In genomic region chr4:182530451-182530850, GRCh38 we compare ENCODE assay signal across 17 cellular contexts.
DNase-seq lines count a peak whose midpoint lies in the region; ATAC-seq and TF ChIP-seq lines count a peak whose summit lies in the region.
"Had no signal": no experiment of that assay in that cellular context is flagged by ENCODE, and none has a peak within 500 bp of the region (broad histone marks: within the 10 kb centered on the region; RNA-seq: fewer than 3 reads in every experiment).

No MANE protein-coding gene starts in this region.

- H4K20me1 ChIP-seq in smooth muscle cell (ENCODE audit: low read depth) = peaks cover 77% of the 10 kb centered on the region

- intact Hi-C loops in MCF 10A (cut with micrococcal nuclease) (no loop called here), tibial artery (cut with DNase I; ENCODE audit: low total_unique reads) (no loop called here)

- H3K4me3 Mint-ChIP-seq in HFFc6 (peak overlapping the region; percentile 29; the same call in 1 of the 2 replicates), WTC11 (no peak overlapping the region), MCF 10A (ENCODE audit: unreplicated experiment) (no peak overlapping the region)
- H3K4me3 Mint-ChIP-seq: B cell; CD4-positive, alpha-beta T cell; IgD-negative memory B cell had no signal

- TF ChIP-seq CTCF in HFFc6 (IDR thresholded peaks at IDR 0.05) (no peak), WTC11 (IDR thresholded peaks at IDR 0.05) (no peak), smooth muscle cell (IDR thresholded peaks at IDR 0.05; ENCODE audit: borderline replicate concordance, insufficient read depth, poor library complexity, severe bottlenecking) (no peak), MCF 10A (IDR thresholded peaks at IDR 0.05; ENCODE audit: unreplicated experiment) (no peak), tibial artery (IDR thresholded peaks at IDR 0.05) (no peak)

- POLR2A ChIA-PET in WTC11 (lab: Charles Lee) (no interaction called here), MCF 10A (lab: Yijun Ruan, JAX) (interaction anchor here (0.6 kb wide), 1 partner anchor 27 kb away, joined by 3 read pairs; no protein-coding TSS in a partner anchor)

- H3K4me1 Mint-ChIP-seq in HFFc6 (ENCODE audit: low read depth) (peaks cover 68% of the 10 kb centered on the region), WTC11 (peaks cover 66% of the 10 kb centered on the region), MCF 10A (ENCODE audit: insufficient read depth, unreplicated experiment) (peaks cover 9% of the 10 kb centered on the region)
- H3K4me1 Mint-ChIP-seq: B cell, IgD-negative memory B cell had no signal

- H3K27me3 ChIP-seq in iPS-20b (ENCODE audit: insufficient read depth, low read length) = no peaks in the 10 kb centered on the region
- no peaks in the 10 kb centered on the region for H3K27me3 ChIP-seq in smooth muscle cell (ENCODE audit: low read depth)
- H3K27me3 ChIP-seq in tibial artery = no peaks in the 10 kb centered on the region

- H3K9ac ChIP-seq in iPS-20b (ENCODE audit: low read depth, low read length) (peak overlapping the region; percentile 3; the same call in 1 of the 2 replicates), smooth muscle cell (ENCODE audit: low read depth) (no peak overlapping the region)

- peak overlapping the region; percentile 81 for H3K4me2 ChIP-seq in smooth muscle cell

- peaks cover 61% of the 10 kb centered on the region for H3K79me2 ChIP-seq in smooth muscle cell (ENCODE audit: low read depth)

- H3K9me3 Mint-ChIP-seq in HFFc6 = no peaks in the 10 kb centered on the region
- H3K9me3 Mint-ChIP-seq in WTC11 = no peaks in the 10 kb centered on the region
- H3K9me3 Mint-ChIP-seq in MCF 10A (ENCODE audit: unreplicated experiment) = no peaks in the 10 kb centered on the region
- H3K9me3 Mint-ChIP-seq: CD4-positive, alpha-beta T cell; IgD-negative memory B cell had no signal

- CTCF ChIA-PET in WTC11 (lab: Charles Lee) (no interaction called here), MCF 10A (lab: Yijun Ruan, JAX) (interaction anchor here (0.6 to 1.3 kb wide), 2 partner anchors 8 to 17 kb away, joined by 3 read pairs; no protein-coding TSS in a partner anchor)

- H2AFZ ChIP-seq in smooth muscle cell (ENCODE audit: low read depth) = no peak overlapping the region

- H3K4me1 ChIP-seq in iPS-20b (ENCODE audit: insufficient read depth, low read length) = peaks cover 18% of the 10 kb centered on the region
- H3K4me1 ChIP-seq in smooth muscle cell (ENCODE audit: low read depth) = peaks cover 5% of the 10 kb centered on the region
- H3K4me1 ChIP-seq in tibial artery = peaks cover 0 to 22% (median 4%) of the 10 kb centered on the region in 4 donors

- H3K4me3 ChIP-seq in iPS-20b (ENCODE audit: low read length) = no peak overlapping the region
- H3K4me3 ChIP-seq in smooth muscle cell = no peak overlapping the region
- no peak overlapping the region for H3K4me3 ChIP-seq in tibial artery

- H3K27me3 Mint-ChIP-seq in HFFc6 (ENCODE audit: insufficient read depth) = peaks cover 3% of the 10 kb centered on the region; the same call in 1 of the 2 replicates
- H3K27me3 Mint-ChIP-seq in WTC11 (ENCODE audit: low read depth) = no peaks in the 10 kb centered on the region
- H3K27me3 Mint-ChIP-seq in MCF 10A (ENCODE audit: insufficient read depth, unreplicated experiment) = no peaks in the 10 kb centered on the region
- H3K27me3 Mint-ChIP-seq: B cell, IgD-negative memory B cell had no signal

- DNase-seq in HFFc6 (no peak), WTC11 (ENCODE audit: low spot score) (no peak), smooth muscle cell (lab: John Stamatoyannopoulos, UW; ENCODE audit: unreplicated experiment) (no peak), putamen (ENCODE audit: low spot score) (no peak), cerebellum (ENCODE audit: low spot score) (no peak), MCF 10A (ENCODE audit: unreplicated experiment) (no peak), tibial artery (no peak)
- DNase-seq: C1 segment of cervical spinal cord; CD4-positive, alpha-beta T cell; COR-L47; DND-41; GDM1; GOT3; HCEC 1CT had no signal

- H3K27ac Mint-ChIP-seq in HFFc6 = peak overlapping the region; percentile 14; the same call in 1 of the 2 replicates
- H3K27ac Mint-ChIP-seq in WTC11 = peak overlapping the region; percentile 39
- no peak overlapping the region for H3K27ac Mint-ChIP-seq in MCF 10A (ENCODE audit: low read depth, unreplicated experiment)
- H3K27ac Mint-ChIP-seq: B cell; CD4-positive, alpha-beta T cell; IgD-negative memory B cell had no signal

- no TSS peak for BruUV-seq in MCF 10A (replicated peaks; lab: Mats Ljungman, UMichigan)

- peaks cover 5% of the 10 kb centered on the region; the same call in 1 of the 2 replicates for H3K36me3 Mint-ChIP-seq in HFFc6 (ENCODE audit: low read depth)
- H3K36me3 Mint-ChIP-seq in WTC11 = no peaks in the 10 kb centered on the region
- no peaks in the 10 kb centered on the region for H3K36me3 Mint-ChIP-seq in MCF 10A (ENCODE audit: insufficient read depth, unreplicated experiment)
- H3K36me3 Mint-ChIP-seq: IgD-negative memory B cell had no signal

- peaks cover 10% of the 10 kb centered on the region for H3F3A ChIP-seq in smooth muscle cell (ENCODE audit: low read depth)

- H3K27ac ChIP-seq in iPS-20b (ENCODE audit: low read length) = no peak overlapping the region
- H3K27ac ChIP-seq in smooth muscle cell (ENCODE audit: low read depth) = peak overlapping the region; percentile 90
- no peak overlapping the region for H3K27ac ChIP-seq in tibial artery

- WGBS in smooth muscle cell (ENCODE audit: low lambda C conversion rate) = 89% methylated on average over 8 of the region's 8 CpGs

- no peaks in the 10 kb centered on the region for H3K9me3 ChIP-seq in iPS-20b (ENCODE audit: insufficient read depth, low read depth, low read length)
- H3K9me3 ChIP-seq in smooth muscle cell (replicated peaks; ENCODE audit: low read depth) = no peaks in the 10 kb centered on the region
- no peaks in the 10 kb centered on the region for H3K9me3 ChIP-seq in tibial artery

- ATAC-seq in WTC11 = no peak

- H3K36me3 ChIP-seq in iPS-20b (ENCODE audit: insufficient read depth, low read depth, low read length) (no peaks in the 10 kb centered on the region), smooth muscle cell (ENCODE audit: low read depth) (no peaks in the 10 kb centered on the region), tibial artery (no peaks in the 10 kb centered on the region)

TF ChIP-seq in WTC11, 78 proteins besides CTCF, POLR2A, EP300 and RAD21:
- TF ChIP-seq USF2 (CRISPR knock-in tag; IDR thresholded peaks at IDR 0.05) (no peak), ETV6 (CRISPR knock-in tag; IDR thresholded peaks at IDR 0.05) (no peak), USF1 (CRISPR knock-in tag; IDR thresholded peaks at IDR 0.05) (no peak), EMX1 (CRISPR knock-in tag; IDR thresholded peaks at IDR 0.05) (no peak), GTF2I (CRISPR knock-in tag; conservative IDR thresholded peaks at IDR 0.05) (no peak)
